In the genomic region with DNA sequence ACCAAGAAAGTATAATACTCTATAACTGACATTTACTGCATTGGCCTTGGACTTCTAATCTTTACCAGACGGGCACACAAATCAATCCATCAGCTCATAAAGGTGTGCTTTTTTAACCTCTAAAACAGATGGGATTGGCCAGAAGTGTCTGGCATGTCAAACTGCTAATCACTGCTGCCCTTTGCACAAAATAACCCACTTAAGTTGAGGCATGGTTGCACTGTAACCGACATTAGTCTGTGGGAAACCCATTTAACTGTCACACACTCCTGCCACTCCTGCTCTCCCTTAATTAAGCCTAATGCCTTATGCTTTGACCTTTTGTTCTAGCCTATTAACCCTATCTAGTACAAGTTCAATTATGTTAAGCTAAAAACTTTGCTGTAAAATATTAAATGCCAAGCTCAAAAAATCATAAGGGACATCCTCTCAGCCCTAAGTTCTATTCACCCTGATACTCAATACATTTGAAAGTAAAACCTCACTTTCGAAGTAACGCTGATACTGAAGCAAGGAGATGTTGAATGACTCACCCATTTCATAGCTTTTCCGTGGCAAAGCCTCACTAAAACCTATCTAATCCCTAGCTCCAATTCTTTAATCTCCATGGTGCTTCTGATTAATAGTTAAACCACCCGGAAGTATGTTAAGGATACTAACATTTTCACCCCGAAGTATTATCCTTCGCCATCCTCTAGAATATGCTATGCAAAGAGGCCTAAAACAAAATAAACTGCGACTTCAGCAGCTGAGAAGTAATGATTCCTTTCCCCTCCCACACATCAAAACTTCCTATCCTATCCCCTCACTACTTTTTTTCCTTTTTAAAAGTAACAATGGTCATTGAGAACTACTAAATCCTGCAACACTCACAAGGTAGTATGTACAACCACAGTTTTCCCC, we compare ENCODE assay signal across 8 cellular contexts. TPM values are rescaled to one million over a fixed set of nuclear protein-coding genes. Genes with fewer than 3 reads are reported as not detected.
A peak's percentile ranks its signal among the peaks of the same experiment; 100 is the strongest.
DNase-seq lines count a peak whose midpoint lies in the region; ATAC-seq, FAIRE-seq and TF ChIP-seq lines count a peak whose summit lies in the region.

No MANE protein-coding gene starts in this region.

- H3K4me1 ChIP-seq in A673 (ENCODE audit: insufficient read depth, low read length, poor library complexity, severe bottlenecking), result peaks cover 46% of the 10 kb centered on the region
- peaks cover 0 to 12% of the 10 kb centered on the region in 2 experiments; a peak in 2 of 5 replicates for H3K4me1 ChIP-seq in K562 (replicated peaks in 1 of 2; ENCODE audit: control insufficient read depth in 2 of 2, insufficient read depth in 2 of 2, low read length in 2 of 2)
- no peaks in the 10 kb centered on the region for H3K4me1 ChIP-seq in Caco-2

- peak overlapping the region; percentile 56 for H3K4me2 ChIP-seq in K562 (ENCODE audit: insufficient read depth, low read length)

- H3K27ac ChIP-seq in A673 (ENCODE audit: low read depth, low read length, poor library complexity, severe bottlenecking) (peak overlapping the region; percentile 3), K562 (ENCODE audit: extremely low read depth, low read depth, low read length) (peak overlapping the region; percentile 39; the same call in 1 of the 3 replicates)

- H3K27ac Mint-ChIP-seq in progenitor cell of endocrine pancreas (peak overlapping the region; percentile 86), Caco-2 (ENCODE audit: unreplicated experiment) (no peak overlapping the region)

- peak; percentile 63 for DNase-seq in A673 (ENCODE audit: low spot score)
- peak in 2 of 4 experiments; percentile 20 to 25 for DNase-seq in K562 (ENCODE audit: extremely low read depth in 1 of 4, low spot score in 3 of 4)
- DNase-seq in progenitor cell of endocrine pancreas (ENCODE audit: low spot score, unreplicated experiment), result no peak
- DNase-seq in Caco-2, result no peak
- DNase-seq in NCI-H2171 treated with DMSO at 0.1 percent for 48 hours (lab: John Stamatoyannopoulos, UW), result no peak
- DNase-seq in NOMO-1 (lab: John Stamatoyannopoulos, UW; ENCODE audit: unreplicated experiment in 2 of 2), result no peak

- H3K4me3 Mint-ChIP-seq in progenitor cell of endocrine pancreas (ENCODE audit: low read depth) (peak overlapping the region; percentile 3), Caco-2 (ENCODE audit: unreplicated experiment) (no peak overlapping the region)

- no peak for TF ChIP-seq RAD21 in K562 (CRISPR knock-in tag; conservative IDR thresholded peaks at IDR 0.05 in 1 of 2, IDR thresholded peaks at IDR 0.05 in 1 of 2)

- no peak overlapping the region; the same call in 1 of the 2 replicates for H2AFZ ChIP-seq in K562 (ENCODE audit: low read depth, low read length)

- peak; percentile 73 for ATAC-seq in GM19043 (IDR thresholded peaks at IDR 0.05; ENCODE audit: low read depth, unreplicated experiment)
- peak; percentile 74 for ATAC-seq in HG03442 (IDR thresholded peaks at IDR 0.05; ENCODE audit: unreplicated experiment)
- peak; percentile 38 for ATAC-seq in K562

- H3K36me3 ChIP-seq in A673 (ENCODE audit: insufficient read depth, low read length, poor library complexity, severe bottlenecking) (no peaks in the 10 kb centered on the region), K562 (ENCODE audit: control insufficient read depth, insufficient read depth, low read length) (no peaks in the 10 kb centered on the region), Caco-2 (ENCODE audit: control insufficient read depth, insufficient read depth, low read length) (no peaks in the 10 kb centered on the region)

- no peaks in the 10 kb centered on the region for H3K27me3 Mint-ChIP-seq in progenitor cell of endocrine pancreas
- H3K27me3 Mint-ChIP-seq in Caco-2 (ENCODE audit: insufficient read depth, unreplicated experiment), result no peaks in the 10 kb centered on the region

- TF ChIP-seq EP300 in K562 (IDR thresholded peaks at IDR 0.05; ENCODE audit: low read length), result no peak

- WGBS in K562 (ENCODE audit: insufficient coverage, low coverage, missing lambda C conversion rate), result 12% methylated on average over 9 of the region's 9 CpGs

- H3K4me3 ChIP-seq in A673 (ENCODE audit: low read depth, low read length, poor library complexity, severe bottlenecking) (peak overlapping the region; percentile 12), K562 (0 out of 2 replicates have a peak overlapping the region, but pooled peaks have one; percentile 3), Caco-2 (ENCODE audit: low read depth, low read length) (no peak overlapping the region)

- H3K9me1 ChIP-seq in K562 (ENCODE audit: control insufficient read depth, insufficient read depth, low read length), result no peaks in the 10 kb centered on the region

- H3K4me1 Mint-ChIP-seq in progenitor cell of endocrine pancreas (ENCODE audit: low read depth) (peaks cover 52% of the 10 kb centered on the region), Caco-2 (ENCODE audit: low read depth, unreplicated experiment) (peaks cover 22% of the 10 kb centered on the region)

- H3K36me3 Mint-ChIP-seq in progenitor cell of endocrine pancreas (ENCODE audit: insufficient read depth) (peaks cover 5% of the 10 kb centered on the region), Caco-2 (ENCODE audit: insufficient read depth, unreplicated experiment) (no peaks in the 10 kb centered on the region)

- POLR2A ChIA-PET in A673 (lab: Charles Lee; ENCODE audit: low non-redundant PET) (no interaction called here), K562 (lab: Yijun Ruan, JAX) (interaction anchor here (0.8 kb wide), 1 partner anchor 23 kb away, joined by 3 read pairs; no protein-coding TSS in a partner anchor), Caco-2 (lab: Charles Lee) (no interaction called here)

- H3K27me3 ChIP-seq in A673 (replicated peaks; ENCODE audit: insufficient read depth, low read depth, low read length, poor library complexity) (no peaks in the 10 kb centered on the region), K562 (ENCODE audit: control insufficient read depth in 2 of 2, insufficient read depth in 2 of 2, low read length in 2 of 2) (no peaks in the 10 kb centered on the region), Caco-2 (replicated peaks; ENCODE audit: control insufficient read depth, insufficient read depth, low read length) (no peaks in the 10 kb centered on the region)

- H4K20me1 ChIP-seq in K562 (replicated peaks; ENCODE audit: control insufficient read depth, insufficient read depth, low read length), result no peaks in the 10 kb centered on the region

- FAIRE-seq in K562 (lab: Jason Lieb, UNC), result no peak

- TF ChIP-seq POLR2A in K562 (conservative IDR thresholded peaks at IDR 0.05), result no peak

- H3K9me3 ChIP-seq in A673 (ENCODE audit: low read depth, low read length, poor library complexity, severe bottlenecking) (no peaks in the 10 kb centered on the region), K562 (replicated peaks; ENCODE audit: control insufficient read depth, insufficient read depth, low read depth, low read length) (no peaks in the 10 kb centered on the region; the same call in 1 of the 2 replicates), Caco-2 (no peaks in the 10 kb centered on the region)

- peak overlapping the region in 1 of 2 experiments; percentile 18; a peak in 2 of 4 replicates for H3K9ac ChIP-seq in K562 (ENCODE audit: insufficient read depth in 1 of 2, low read depth in 2 of 2, low read length in 2 of 2)

- intact Hi-C loops in A673 (cut with micrococcal nuclease; ENCODE audit: unreplicated experiment) (no loop called here), K562 (cut with micrococcal nuclease) (no loop called here), Caco-2 (cut with micrococcal nuclease; ENCODE audit: unreplicated experiment) (no loop called here)

- H3K9me3 Mint-ChIP-seq in progenitor cell of endocrine pancreas (ENCODE audit: low read depth) (peaks cover 2% of the 10 kb centered on the region), Caco-2 (ENCODE audit: unreplicated experiment) (no peaks in the 10 kb centered on the region)

- no peak for TF ChIP-seq CTCF in A673 (conservative IDR thresholded peaks at IDR 0.05; ENCODE audit: low read depth, low read length)
- no peak for TF ChIP-seq CTCF in K562 (IDR thresholded peaks at IDR 0.05 in 2 of 3, conservative IDR thresholded peaks at IDR 0.05 in 1 of 3; ENCODE audit: insufficient read depth in 2 of 3, low read depth in 1 of 3, low read length in 3 of 3)
- no peak for TF ChIP-seq CTCF in progenitor cell of endocrine pancreas (IDR thresholded peaks at IDR 0.05; ENCODE audit: unreplicated experiment)
- TF ChIP-seq CTCF in Caco-2 (IDR thresholded peaks at IDR 0.05; ENCODE audit: insufficient read depth in 1 of 2, low read depth in 1 of 2, low read length in 1 of 2, severe bottlenecking in 1 of 2, unreplicated experiment in 1 of 2), result no peak

- CTCF ChIA-PET in A673 (lab: Charles Lee) (no interaction called here), K562 (lab: Yijun Ruan, JAX; ENCODE audit: low intra/inter-chr PET ratio) (no interaction called here), Caco-2 (lab: Charles Lee) (no interaction called here)

- H3K79me2 ChIP-seq in K562 (ENCODE audit: control insufficient read depth, insufficient read depth, low read length), result peaks cover 98% of the 10 kb centered on the region

- in situ Hi-C loops in K562 (cut with MboI), result no loop called here

- BruUV-seq in A673 (replicated peaks; lab: Mats Ljungman, UMichigan) (no TSS peak), K562 (replicated peaks; lab: Mats Ljungman, UMichigan) (no TSS peak), Caco-2 (replicated peaks; lab: Mats Ljungman, UMichigan) (no TSS peak)

TF ChIP-seq in K562, 482 proteins besides CTCF, POLR2A, EP300 and RAD21 (continues in another document):
- TF ChIP-seq SIN3A (IDR thresholded peaks at IDR 0.05; ENCODE audit: borderline replicate concordance in 2 of 2, control insufficient read depth in 1 of 2, low read depth in 2 of 2, low read length in 2 of 2) (no peak), GABPB2 (CRISPR knock-in tag; conservative IDR thresholded peaks at IDR 0.05) (no peak)

RNA-seq across cellular contexts. Expression of a gene that starts 12.9 kb away (rescaled TPM):
- total RNA-seq in A673 (2021) (14.6 and 15.4 TPM in 2 replicates), K562 (2014; rRNA removed) (20.0 and 21.5 TPM in 2 replicates), K562 (2014; rRNA removed; fragmentation: Illumina TruSeq; extraction: Trizol) (42.8 and 51.2 TPM in 2 replicates), K562 (2015; rRNA removed; fragmentation: Illumina TruSeq; extraction: Trizol) (36.8 and 39.0 TPM in 2 replicates), K562 (2021) (31.8 and 38.7 TPM in 2 replicates), progenitor cell of endocrine pancreas (66.0 and 69.4 TPM in 2 replicates), Caco-2 (2022) (24.7 and 28.6 TPM in 2 replicates)
- total RNA-seq in K562 (2011; cell fraction: chromatin; rRNA removed; ENCODE audit: low replicate concordance), result 9.0 and 32.0 TPM in 2 replicates
- total RNA-seq in K562 (2011; cell fraction: nucleolus; rRNA removed), result 6.2 and 11.7 TPM in 2 replicates
- total RNA-seq in K562 (2011; cell fraction: nucleoplasm; rRNA removed), result 13.6 and 23.1 TPM in 2 replicates
- polyA plus RNA-seq in K562 (2011; rRNA removed) (16.2 and 17.1 TPM in 2 replicates), K562 (2014; fragmentation: Illumina TruSeq; extraction: Trizol) (17.2 and 19.6 TPM in 2 replicates), K562 (2014; fragmentation: Nextera tagmentation; extraction: Ambion mirVana) (1 to 10 TPM; 4.3 to 6.3 TPM), K562 (2014; rRNA removed) (9.8 and 10.9 TPM in 2 replicates)
- 2.5 and 6.4 TPM in 2 replicates for polyA plus RNA-seq in K562 (2011; cell fraction: cytosol; rRNA removed)
- polyA plus RNA-seq in K562 (2011; cell fraction: nucleus; rRNA removed), result 8.3 and 13.4 TPM in 2 replicates
- 8.2 and 14.6 TPM in 2 replicates for polyA plus RNA-seq in K562 (2012)
- 75.5 and 131 TPM in 2 replicates for polyA minus RNA-seq in K562 (2011; rRNA and poly(A)+ RNA removed)
- 20.7 and 24.4 TPM in 2 replicates for polyA minus RNA-seq in K562 (2011; cell fraction: cytosol; rRNA and poly(A)+ RNA removed)
- 15.5 and 40.9 TPM in 2 replicates for polyA minus RNA-seq in K562 (2011; cell fraction: nucleus; rRNA and poly(A)+ RNA removed)
